In the genomic region with DNA sequence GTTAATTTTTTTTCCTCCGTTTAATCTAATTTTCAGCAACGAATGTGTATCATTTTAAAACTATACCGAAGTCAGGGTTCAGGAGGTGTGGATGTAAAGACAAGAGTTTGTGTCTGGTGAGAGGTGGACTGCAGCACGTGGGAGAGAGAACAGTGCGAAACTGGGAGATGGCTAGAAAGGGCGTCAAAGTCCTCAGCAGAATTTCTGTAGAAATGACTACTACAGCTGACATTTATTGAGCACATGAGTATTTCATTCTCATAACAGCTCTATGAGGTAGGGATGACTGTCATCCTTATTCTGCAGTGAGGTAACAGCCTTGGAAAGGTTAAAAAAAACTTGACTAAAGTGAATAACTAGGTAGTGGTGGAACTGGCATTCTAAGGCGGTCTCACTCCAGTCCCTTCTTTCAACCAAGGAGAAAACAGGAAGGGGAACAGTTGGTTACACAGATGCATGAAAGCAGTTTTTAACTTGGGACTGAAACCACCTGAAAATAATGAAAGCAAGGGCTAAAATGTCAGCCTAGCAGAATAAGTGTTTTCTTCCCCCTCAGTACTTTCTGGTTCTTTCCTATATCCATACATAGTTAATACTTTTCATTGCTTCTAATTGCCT, we compare ENCODE assay signal across 8 cellular contexts. TPM values are rescaled to one million over a fixed set of nuclear protein-coding genes. Genes with fewer than 3 reads are reported as not detected.
DNase-seq lines count a peak whose midpoint lies in the region; ATAC-seq and TF ChIP-seq lines count a peak whose summit lies in the region.

No MANE protein-coding gene starts in this region.

- peak overlapping the region; percentile 99 for H3K4me2 ChIP-seq in Karpas-422 (ENCODE audit: low read depth, low read length, poor library complexity, severe bottlenecking)

- H3K4me1 Mint-ChIP-seq in activated T-helper 1 cell treated with anti-CD3 and anti-CD28 coated beads, Interleukin-12 subunit alpha, Interleukin-12 subunit beta, Interleukin-2, Interleukin-4 antibody, amounts not matched to agents 30 ng/mL and 10 ng/mL and 1 ng/mL, durations not matched to agents 14 hours and 24 hours and 36 hours (ENCODE audit: low read depth): peaks cover 37% of the 10 kb centered on the region

- no peaks in the 10 kb centered on the region for H3K36me3 ChIP-seq in Karpas-422 (ENCODE audit: insufficient read depth, low read length)
- no peaks in the 10 kb centered on the region for H3K36me3 ChIP-seq in iPS-15b (ENCODE audit: control insufficient read depth, insufficient read depth, low read length)

- H2AFZ ChIP-seq in Karpas-422 (ENCODE audit: low read length): peak overlapping the region; percentile 36

- H3K4me3 ChIP-seq in Karpas-422 (ENCODE audit: low read length): peak overlapping the region; percentile 89
- peak overlapping the region; percentile 59 for H3K4me3 ChIP-seq in iPS-15b (ENCODE audit: low read depth, low read length)

- H3K4me3 Mint-ChIP-seq in activated T-helper 1 cell treated with anti-CD3 and anti-CD28 coated beads, Interleukin-12 subunit alpha, Interleukin-12 subunit beta, Interleukin-2, Interleukin-4 antibody, amounts not matched to agents 30 ng/mL and 10 ng/mL and 1 ng/mL, durations not matched to agents 14 hours and 24 hours and 36 hours: peak overlapping the region; percentile 81

- peak overlapping the region; percentile 82 for H3K9ac ChIP-seq in Karpas-422 (ENCODE audit: low read length)
- H3K9ac ChIP-seq in iPS-15b (ENCODE audit: low read depth, low read length): peak overlapping the region; percentile 28

- peak; percentile 26 for ATAC-seq in GM18505 (IDR thresholded peaks at IDR 0.05; ENCODE audit: unreplicated experiment)

- H3K27me3 ChIP-seq in Karpas-422 (ENCODE audit: low read length): no peaks in the 10 kb centered on the region
- peaks cover 28% of the 10 kb centered on the region for H3K27me3 ChIP-seq in iPS-15b (ENCODE audit: control insufficient read depth, insufficient read depth, low read length)

- H3K27me3 Mint-ChIP-seq in activated T-helper 1 cell treated with anti-CD3 and anti-CD28 coated beads, Interleukin-12 subunit alpha, Interleukin-12 subunit beta, Interleukin-2, Interleukin-4 antibody, amounts not matched to agents 30 ng/mL and 10 ng/mL and 1 ng/mL, durations not matched to agents 14 hours and 24 hours and 36 hours (ENCODE audit: insufficient read depth): peaks cover 5% of the 10 kb centered on the region

- no peaks in the 10 kb centered on the region for H3K9me3 ChIP-seq in Karpas-422 (ENCODE audit: low read length)
- H3K9me3 ChIP-seq in iPS-15b (ENCODE audit: control insufficient read depth, insufficient read depth, low read length): no peaks in the 10 kb centered on the region

- no peaks in the 10 kb centered on the region for H4K20me1 ChIP-seq in Karpas-422 (ENCODE audit: insufficient read depth, low read depth, low read length)

- peaks cover 18% of the 10 kb centered on the region for H3K4me1 ChIP-seq in Karpas-422 (ENCODE audit: low read length)
- H3K4me1 ChIP-seq in iPS-15b (ENCODE audit: control insufficient read depth, insufficient read depth, low read length): peaks cover 6% of the 10 kb centered on the region

- no peaks in the 10 kb centered on the region for H3K9me3 Mint-ChIP-seq in activated T-helper 1 cell treated with anti-CD3 and anti-CD28 coated beads, Interleukin-12 subunit alpha, Interleukin-12 subunit beta, Interleukin-2, Interleukin-4 antibody, amounts not matched to agents 30 ng/mL and 10 ng/mL and 1 ng/mL, durations not matched to agents 14 hours and 24 hours and 36 hours

- H3K27ac Mint-ChIP-seq in activated T-helper 1 cell treated with anti-CD3 and anti-CD28 coated beads, Interleukin-12 subunit alpha, Interleukin-12 subunit beta, Interleukin-2, Interleukin-4 antibody, amounts not matched to agents 30 ng/mL and 10 ng/mL and 1 ng/mL, durations not matched to agents 14 hours and 24 hours and 36 hours: peak overlapping the region; percentile 93

- DNase-seq in Karpas-422: peak; percentile 54
- DNase-seq in activated T-helper 1 cell treated with anti-CD3 and anti-CD28 coated beads, Interleukin-12 subunit alpha, Interleukin-12 subunit beta, Interleukin-2, Interleukin-4 antibody, amounts not matched to agents 30 ng/mL and 10 ng/mL and 1 ng/mL, durations not matched to agents 14 hours and 24 hours and 36 hours (ENCODE audit: low spot score): peak; percentile 4
- peak in 3 of 4 experiments; percentile 12 to 39 (median 27) for DNase-seq in stimulated activated CD4-positive, alpha-beta T cell treated with anti-CD3 and anti-CD28 coated beads, Interleukin-1b, Interleukin-23, amount 100 ng/mL, for 24 hours (ENCODE audit: low read depth in 4 of 4, low spot score in 1 of 4)
- DNase-seq in HK-2 (ENCODE audit: unreplicated experiment): no peak
- DNase-seq in NCI-H345 (lab: John Stamatoyannopoulos, UW): no peak

- no peaks in the 10 kb centered on the region for H3K79me2 ChIP-seq in Karpas-422 (ENCODE audit: low read length)

- intact Hi-C loops in activated T-helper 1 cell treated with anti-CD3 and anti-CD28 coated beads, Interleukin-12 subunit alpha, Interleukin-12 subunit beta, Interleukin-2, Interleukin-4 antibody, amounts not matched to agents 30 ng/mL and 10 ng/mL and 1 ng/mL, durations not matched to agents 14 hours and 24 hours and 36 hours (cut with micrococcal nuclease): loop anchor here (1.0 to 10.0 kb wide), 9 partner anchors 21 to 1505 kb away; a partner anchor contains a TSS

- H3K27ac ChIP-seq in 22Rv1: peak overlapping the region; percentile 93
- H3K27ac ChIP-seq in Karpas-422 (ENCODE audit: low read length): no peak overlapping the region

- no peak for TF ChIP-seq CTCF in 22Rv1 (IDR thresholded peaks at IDR 0.05)

- no peak for TF ChIP-seq POLR2A in GM18505 (IDR thresholded peaks at IDR 0.05; ENCODE audit: borderline replicate concordance, extremely low read depth, insufficient read depth, insufficient read length)

- H3K9me2 ChIP-seq in Karpas-422 (replicated peaks; ENCODE audit: insufficient read depth, low read length): no peaks in the 10 kb centered on the region

- H3K36me3 Mint-ChIP-seq in activated T-helper 1 cell treated with anti-CD3 and anti-CD28 coated beads, Interleukin-12 subunit alpha, Interleukin-12 subunit beta, Interleukin-2, Interleukin-4 antibody, amounts not matched to agents 30 ng/mL and 10 ng/mL and 1 ng/mL, durations not matched to agents 14 hours and 24 hours and 36 hours (ENCODE audit: low read depth): peaks cover 2% of the 10 kb centered on the region

RNA-seq across cellular contexts. Expression of a gene that starts 0.6 kb away (rescaled TPM):
- total RNA-seq in Karpas-422 (2014; rRNA removed; shearing (Covaris generic); ENCODE audit: low replicate concordance): 4.6 and 11.1 TPM in 2 replicates
- total RNA-seq in activated T-helper 1 cell treated with anti-CD3 and anti-CD28 coated beads, Interleukin-12 subunit alpha, Interleukin-12 subunit beta, Interleukin-2, Interleukin-4 antibody, amounts not matched to agents 30 ng/mL and 10 ng/mL and 1 ng/mL, durations not matched to agents 14 hours and 24 hours and 36 hours: 16.3 and 16.8 TPM in 2 replicates

Comparison
In these comparisons a context has a peak if more than half of its experiments do, and no peak if none do; other contexts are left out.
1. DNase-seq: peak in Karpas-422 (single experiment), activated T-helper 1 cell treated with anti-CD3 and anti-CD28 coated beads, Interleukin-12 subunit alpha, Interleukin-12 subunit beta, Interleukin-2, Interleukin-4 antibody, amounts not matched to agents 30 ng/mL and 10 ng/mL and 1 ng/mL, durations not matched to agents 14 hours and 24 hours and 36 hours (single experiment) and stimulated activated CD4-positive, alpha-beta T cell treated with anti-CD3 and anti-CD28 coated beads, Interleukin-1b, Interleukin-23, amount 100 ng/mL, for 24 hours (3 of 4); none in HK-2 (single experiment) and NCI-H345 (single experiment).